16 cellular contexts compared by ENCODE assay signal in the genomic region with DNA sequence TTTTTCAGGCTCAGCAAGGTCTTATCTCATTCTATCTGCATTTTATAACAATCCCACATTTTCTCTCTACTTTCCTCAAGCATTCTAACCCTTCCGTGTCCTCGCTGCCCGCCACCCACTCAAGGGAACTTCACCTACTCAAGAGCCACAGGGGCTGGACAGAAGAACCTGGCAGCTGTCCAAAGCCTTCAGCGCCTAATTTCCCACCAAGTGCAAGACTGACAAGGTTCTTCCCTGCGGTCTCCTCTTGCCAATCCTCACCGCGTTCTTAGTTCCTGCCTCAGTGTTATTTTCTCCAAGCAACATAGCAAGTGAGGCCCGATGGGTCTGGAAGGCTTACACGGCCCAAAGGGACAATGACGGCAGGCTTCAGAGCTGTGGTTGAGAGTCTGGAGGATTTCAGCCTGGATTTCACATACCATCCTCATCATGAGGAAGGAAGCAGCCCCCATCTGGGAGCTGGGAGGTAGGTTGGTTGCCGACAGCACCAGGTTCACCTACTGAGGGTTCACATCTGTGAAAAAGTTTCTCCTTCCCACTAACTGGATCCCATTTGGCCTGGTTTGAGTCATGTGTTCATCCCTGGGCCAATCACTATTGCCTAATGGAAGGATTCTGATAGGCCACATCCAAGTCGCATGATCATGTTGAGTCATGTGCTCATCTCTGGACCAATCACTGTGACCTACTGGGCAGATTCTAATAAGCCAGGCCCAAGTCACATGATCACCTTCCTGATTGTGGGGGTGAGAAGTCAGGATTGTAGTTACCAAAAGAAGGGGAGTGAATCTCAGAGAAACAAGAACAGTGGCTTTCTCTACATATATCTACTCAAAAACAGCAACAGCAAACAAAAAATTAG.
DNase-seq lines count a peak whose midpoint lies in the region; TF ChIP-seq lines count a peak whose summit lies in the region.
"Had no signal": no experiment of that assay in that cellular context is flagged by ENCODE, and none has a peak within 500 bp of the region (broad histone marks: within the 10 kb centered on the region; RNA-seq: fewer than 3 reads in every experiment).

No MANE protein-coding gene starts in this region.

- TF ChIP-seq CTCF in cardiac fibroblast (IDR thresholded peaks at IDR 0.05; ENCODE audit: low read depth, low read length), result no peak
- no peak for TF ChIP-seq CTCF in nephron (IDR thresholded peaks at IDR 0.05; ENCODE audit: unreplicated experiment in 3 of 3)

- H3K4me3 Mint-ChIP-seq in nephron, result peak overlapping the region in 2 of 3 experiments; percentile 29 to 48
- H3K4me3 Mint-ChIP-seq: B cell; naive thymus-derived CD4-positive, alpha-beta T cell; T-cell had no signal

- H3K4me1 Mint-ChIP-seq in nephron, result peaks cover 60% of the 10 kb centered on the region
- H3K4me1 Mint-ChIP-seq: B cell; naive thymus-derived CD4-positive, alpha-beta T cell; T-cell had no signal

- no peak overlapping the region for H3K4me3 ChIP-seq in cardiac fibroblast (replicated peaks in 1 of 2; ENCODE audit: low read depth in 2 of 2, low read length in 2 of 2)
- H3K4me3 ChIP-seq: MG63, psoas muscle had no signal

- peak; percentile 64 for DNase-seq in DMS79 treated with DMSO at 0.1 percent for 48 hours (lab: John Stamatoyannopoulos, UW)
- DNase-seq in NAMALWA (ENCODE audit: low spot score), result peak; percentile 51
- DNase-seq in cardiac fibroblast (ENCODE audit: low read depth in 2 of 2), result peak; percentile 37 to 48
- no peak for DNase-seq in LoVo (ENCODE audit: low spot score)
- no peak for DNase-seq in GDM1 (lab: John Stamatoyannopoulos, UW)
- no peak for DNase-seq in activated gamma-delta T cell (lab: John Stamatoyannopoulos, UW)
- DNase-seq in NCI-H524 (lab: John Stamatoyannopoulos, UW), result no peak
- DNase-seq: activated effector memory CD4-positive, alpha-beta T cell treated with Interleukin-2 at 50 U/mL for 16 hours; MG63; naive thymus-derived CD4-positive, alpha-beta T cell; NCI-H2029; psoas muscle; stimulated activated CD4-positive, alpha-beta T cell treated with anti-CD3 and anti-CD28 coated beads, Interleukin-15, amount 100 ng/mL, for 24 hours; T-cell had no signal

- no peaks in the 10 kb centered on the region for H3K36me3 Mint-ChIP-seq in nephron (ENCODE audit: low read depth)
- H3K36me3 Mint-ChIP-seq: naive thymus-derived CD4-positive, alpha-beta T cell; T-cell had no signal

- H3K9me3 Mint-ChIP-seq in nephron, result peaks cover 4% of the 10 kb centered on the region
- H3K9me3 Mint-ChIP-seq: T-cell had no signal

- peak overlapping the region; percentile 93 to 100 (median 93) for H3K27ac Mint-ChIP-seq in nephron
- H3K27ac Mint-ChIP-seq: B cell; naive thymus-derived CD4-positive, alpha-beta T cell; T-cell had no signal

- H3K27me3 Mint-ChIP-seq in nephron (ENCODE audit: low read depth), result peaks cover 11% of the 10 kb centered on the region

Comparison
In these comparisons a context has a peak if more than half of its experiments do, and no peak if none do; other contexts are left out.
1. DNase-seq: peak in DMS79 treated with DMSO at 0.1 percent for 48 hours (single experiment), NAMALWA (single experiment) and cardiac fibroblast (2 of 2); none in LoVo (single experiment), GDM1 (single experiment), activated gamma-delta T cell (single experiment) and NCI-H524 (0 of 2).